In genomic region chr3:123258811-123259420, GRCh38 we compare ENCODE assay signal across 8 cellular contexts. TPM values are rescaled to one million over a fixed set of nuclear protein-coding genes. Genes with fewer than 3 reads are reported as not detected.
DNase-seq lines count a peak whose midpoint lies in the region; ATAC-seq, FAIRE-seq and TF ChIP-seq lines count a peak whose summit lies in the region.

No MANE protein-coding gene starts in this region.

- H3K4me3 ChIP-seq in tibial nerve, result no peak overlapping the region

- peaks cover 0 to 33% (median 0%) of the 10 kb centered on the region in 3 donors for H3K36me3 ChIP-seq in tibial nerve

- FAIRE-seq in islet of Langerhans (lab: Jason Lieb, UNC), result peak; percentile 98

- peak; percentile 68 for DNase-seq in A172 (ENCODE audit: low spot score)
- DNase-seq in GM10248 (ENCODE audit: extremely low spot score), result no peak
- DNase-seq in NCI-H2107 treated with DMSO at 0.1 percent for 48 hours (lab: John Stamatoyannopoulos, UW; ENCODE audit: unreplicated experiment), result peak; percentile 85
- DNase-seq in amniotic epithelial cell (ENCODE audit: low read depth), result peak; percentile 72
- no peak for DNase-seq in tibial nerve (ENCODE audit: low spot score in 2 of 2)
- no peak for DNase-seq in activated T-cell treated with anti-CD3 and anti-CD28 coated beads for 4 hours

- ATAC-seq in GM18867 (IDR thresholded peaks at IDR 0.05; ENCODE audit: unreplicated experiment), result no peak

- POLR2A ChIA-PET in GM10248 (lab: Yijun Ruan, JAX), result no interaction called here

- no peak for TF ChIP-seq POLR2A in tibial nerve (IDR thresholded peaks at IDR 0.05)

- no peaks in the 10 kb centered on the region for H3K9me3 ChIP-seq in tibial nerve

- H3K27ac ChIP-seq in tibial nerve, result no peak overlapping the region

- WGBS in tibial nerve, 2 donors, result 52 to 53% methylated on average over 3 of the region's 3 CpGs

- CTCF ChIA-PET in GM10248 (lab: Yijun Ruan, JAX), result interaction anchor here (1.6 kb wide), 1 partner anchor 317 kb away, joined by 3 read pairs; no protein-coding TSS in a partner anchor

- TF ChIP-seq CTCF in GM10248 (IDR thresholded peaks at IDR 0.05; ENCODE audit: control extremely low read depth, extremely low read depth, low read depth, missing control alignments) (peak; percentile 29), tibial nerve (IDR thresholded peaks at IDR 0.05) (peak; percentile 19 to 60 (median 37))

- no peaks in the 10 kb centered on the region for H3K27me3 ChIP-seq in tibial nerve

- peaks cover 0 to 3% (median 0%) of the 10 kb centered on the region in 4 donors for H3K4me1 ChIP-seq in tibial nerve

- no peak for TF ChIP-seq EP300 in tibial nerve (IDR thresholded peaks at IDR 0.05)

RNA-seq across cellular contexts. Expression of gene SEC22A, which starts 57.2 kb away (rescaled TPM):
- 34.6 and 50.6 TPM in 2 replicates for total RNA-seq in A172 (2014; rRNA removed; shearing (Covaris generic))
- 10 to 100 TPM; 17.7 to 49.4 (median 24.2) TPM for total RNA-seq in tibial nerve

Comparison
In these comparisons a context has a peak if more than half of its experiments do, and no peak if none do; other contexts are left out.
1. DNase-seq: peak in A172 (single experiment), NCI-H2107 treated with DMSO at 0.1 percent for 48 hours (single experiment) and amniotic epithelial cell (single experiment); none in GM10248 (single experiment), tibial nerve (0 of 2) and activated T-cell treated with anti-CD3 and anti-CD28 coated beads for 4 hours (single experiment).